ENCODE assay signal across 18 cellular contexts in the genomic region with DNA sequence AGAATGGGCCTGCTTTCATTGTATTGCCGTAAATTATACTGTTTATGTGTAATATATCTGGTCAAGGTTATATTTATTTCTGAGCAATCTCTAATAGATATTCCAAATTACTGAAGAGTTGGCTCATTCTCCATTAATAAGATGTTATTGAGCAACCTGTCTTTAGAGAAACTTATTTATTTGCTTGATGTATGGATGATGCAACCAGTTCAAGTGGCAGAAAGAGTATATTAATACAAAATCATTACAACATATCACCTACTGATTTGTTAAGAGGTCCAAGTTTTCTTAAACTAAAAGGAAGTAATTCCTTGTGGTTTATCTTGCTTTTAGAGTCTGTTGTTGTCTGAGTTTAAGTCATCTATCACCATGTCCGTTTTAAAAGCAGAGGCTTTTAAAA.
A peak's percentile ranks its signal among the peaks of the same experiment; 100 is the strongest.
DNase-seq lines count a peak whose midpoint lies in the region; ATAC-seq and TF ChIP-seq lines count a peak whose summit lies in the region.
"Had no signal": no experiment of that assay in that cellular context is flagged by ENCODE, and none has a peak within 500 bp of the region (broad histone marks: within the 10 kb centered on the region; RNA-seq: fewer than 3 reads in every experiment).

No MANE protein-coding gene starts in this region.

- H3K27ac ChIP-seq in RWPE2 (ENCODE audit: poor library complexity, severe bottlenecking) (no peak overlapping the region), osteoblast (ENCODE audit: low read depth, low read length) (no peak overlapping the region)
- H3K27ac ChIP-seq: 22Rv1, Peyer's patch, SJCRH30 had no signal

- H3K4me3 ChIP-seq in RWPE2 (ENCODE audit: severe bottlenecking) (no peak overlapping the region), fibroblast of villous mesenchyme (ENCODE audit: low read depth, low read length) (no peak overlapping the region), osteoblast (ENCODE audit: insufficient read depth, low read length) (no peak overlapping the region)
- H3K4me3 ChIP-seq: Peyer's patch, SJCRH30 had no signal

- TF ChIP-seq CTCF in RWPE2 (IDR thresholded peaks at IDR 0.05; ENCODE audit: poor library complexity, severe bottlenecking) (no peak), fibroblast of villous mesenchyme (IDR thresholded peaks at IDR 0.05; ENCODE audit: insufficient read depth, low read depth, low read length) (no peak), osteoblast (IDR thresholded peaks at IDR 0.05; ENCODE audit: extremely low read depth, low read depth, low read length) (no peak)

- H3K4me2 ChIP-seq in osteoblast (ENCODE audit: insufficient read depth, low read length), result no peak overlapping the region

- ATAC-seq in RWPE2 (ENCODE audit: low read depth) (peak; percentile 46; the same call in 1 of the 3 replicates), GM19035 (IDR thresholded peaks at IDR 0.05; ENCODE audit: unreplicated experiment) (no peak)

- H3K9me3 ChIP-seq in RWPE2 (ENCODE audit: severe bottlenecking) (no peaks in the 10 kb centered on the region), osteoblast (ENCODE audit: low read depth, low read length) (no peaks in the 10 kb centered on the region)
- H3K9me3 ChIP-seq: Peyer's patch, SJCRH30 had no signal

- H2AFZ ChIP-seq in osteoblast (ENCODE audit: low read length), result no peak overlapping the region

- H3K36me3 ChIP-seq in RWPE2 (ENCODE audit: low read depth) (no peaks in the 10 kb centered on the region), osteoblast (ENCODE audit: insufficient read depth, low read length) (no peaks in the 10 kb centered on the region)
- H3K36me3 ChIP-seq: Peyer's patch, SJCRH30 had no signal

- no peaks in the 10 kb centered on the region for H3K79me2 ChIP-seq in osteoblast (ENCODE audit: insufficient read depth, low read length)

- H3K27me3 ChIP-seq in RWPE2 (ENCODE audit: insufficient read depth, poor library complexity, severe bottlenecking) (no peaks in the 10 kb centered on the region), osteoblast (ENCODE audit: insufficient read depth, low read length) (no peaks in the 10 kb centered on the region)
- H3K27me3 ChIP-seq: Peyer's patch, SJCRH30 had no signal

- DNase-seq in NCI-H1092 treated with DMSO at 0.1 percent for 48 hours (lab: John Stamatoyannopoulos, UW) (peak; percentile 56), NCI-H1092 (lab: John Stamatoyannopoulos, UW) (no peak), NCI-H1417 (lab: John Stamatoyannopoulos, UW) (peak in 2 of 3 experiments; percentile 62 to 93), RWPE2 (ENCODE audit: low spot score) (no peak), fibroblast of villous mesenchyme (ENCODE audit: low read depth) (peak; percentile 3), osteoblast (ENCODE audit: insufficient read length, low spot score, missing footprints) (no peak)
- DNase-seq in activated CD4-positive, CD25-positive, alpha-beta regulatory T cell (lab: John Stamatoyannopoulos, UW), result no peak
- DNase-seq: CD8-positive, alpha-beta memory T cell; DND-41; GF-D8; H7; NCI-H1048; NCI-H226; NCI-H526; Peyer's patch; SJCRH30 had no signal

- H3K4me1 ChIP-seq in RWPE2 (ENCODE audit: insufficient read depth, poor library complexity, severe bottlenecking), result no peaks in the 10 kb centered on the region
- H3K4me1 ChIP-seq in osteoblast (ENCODE audit: insufficient read depth, low read length), result no peaks in the 10 kb centered on the region
- H3K4me1 ChIP-seq: Peyer's patch, SJCRH30 had no signal

- no peaks in the 10 kb centered on the region for H4K20me1 ChIP-seq in osteoblast (ENCODE audit: insufficient read depth, low read length)

Comparison
In these comparisons a context has a peak if more than half of its experiments do, and no peak if none do; other contexts are left out.
1. DNase-seq: peak in NCI-H1092 treated with DMSO at 0.1 percent for 48 hours (single experiment), NCI-H1417 (2 of 3) and fibroblast of villous mesenchyme (single experiment); none in NCI-H1092 (single experiment), RWPE2 (single experiment), activated CD4-positive, CD25-positive, alpha-beta regulatory T cell (0 of 4) and osteoblast (single experiment).